ENCODE assay signal across 8 cellular contexts in the genomic region with DNA sequence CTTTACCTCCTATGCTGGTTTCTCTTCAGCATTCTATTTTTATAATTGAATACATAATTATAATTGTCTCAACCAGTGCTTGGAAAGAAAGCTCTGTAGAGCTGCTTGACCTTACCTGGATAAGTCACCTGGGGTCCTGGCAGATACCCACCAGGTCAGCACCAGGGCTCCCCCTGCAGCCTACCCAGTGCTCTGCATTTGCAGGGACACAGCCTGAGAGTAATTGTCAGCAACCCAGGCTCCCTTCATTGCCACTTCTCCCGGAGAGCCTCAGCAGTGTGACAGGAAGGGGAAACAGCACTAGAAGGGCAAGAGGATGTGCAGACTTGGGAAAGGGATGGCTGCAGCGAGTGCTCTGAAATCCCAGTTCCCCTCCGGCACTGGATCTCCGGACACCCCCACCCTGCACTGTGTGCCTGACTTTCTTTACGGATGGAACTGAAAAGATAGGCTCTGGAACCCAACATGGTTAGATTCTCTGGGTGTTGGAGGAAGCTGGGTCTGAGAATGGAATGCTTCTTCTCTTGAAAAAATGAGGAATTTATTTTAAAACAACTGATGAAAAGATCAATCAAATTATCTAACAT. TPM values are rescaled to one million over a fixed set of nuclear protein-coding genes. Genes with fewer than 3 reads are reported as not detected.
DNase-seq lines count a peak whose midpoint lies in the region; ATAC-seq and TF ChIP-seq lines count a peak whose summit lies in the region.

No MANE protein-coding gene starts in this region.

- no peaks in the 10 kb centered on the region for H3K36me3 ChIP-seq in smooth muscle cell (ENCODE audit: low read depth)

- H3K79me2 ChIP-seq in smooth muscle cell (ENCODE audit: low read depth), result no peaks in the 10 kb centered on the region

- peak; percentile 70 for DNase-seq in activated effector memory CD4-positive, alpha-beta T cell treated with anti-CD3 and anti-CD28 coated beads, Interleukin-2, amount 50 U/mL, for 16 hours
- no peak for DNase-seq in activated effector memory CD4-positive, alpha-beta T cell treated with Interleukin-2 at 50 U/mL for 16 hours
- DNase-seq in SK-N-DZ (ENCODE audit: low spot score), result peak; percentile 65
- DNase-seq in endothelial cell (ENCODE audit: low spot score), result peak; percentile 76
- DNase-seq in smooth muscle cell (lab: John Stamatoyannopoulos, UW; ENCODE audit: unreplicated experiment), result no peak
- DNase-seq in KG1 (lab: John Stamatoyannopoulos, UW), result no peak

- peaks cover 11% of the 10 kb centered on the region for H3K27me3 ChIP-seq in smooth muscle cell (ENCODE audit: low read depth)

- H3F3A ChIP-seq in smooth muscle cell (ENCODE audit: low read depth), result no peaks in the 10 kb centered on the region

- no peak overlapping the region for H3K9ac ChIP-seq in smooth muscle cell (ENCODE audit: low read depth)

- 22% methylated on average over 5 of the region's 5 CpGs for WGBS in smooth muscle cell (ENCODE audit: low lambda C conversion rate)

- H4K20me1 ChIP-seq in smooth muscle cell (ENCODE audit: low read depth), result no peaks in the 10 kb centered on the region

- H3K36me3 Mint-ChIP-seq in endothelial cell (ENCODE audit: low read depth, unreplicated experiment), result no peaks in the 10 kb centered on the region

- no peaks in the 10 kb centered on the region for H3K9me3 ChIP-seq in smooth muscle cell (replicated peaks; ENCODE audit: low read depth)

- no peak for TF ChIP-seq CTCF in endothelial cell (IDR thresholded peaks at IDR 0.05; ENCODE audit: unreplicated experiment)
- TF ChIP-seq CTCF in smooth muscle cell (IDR thresholded peaks at IDR 0.05; ENCODE audit: borderline replicate concordance, insufficient read depth, poor library complexity, severe bottlenecking), result peak; percentile 25

- H3K27ac ChIP-seq in smooth muscle cell (ENCODE audit: low read depth), result no peak overlapping the region

- peaks cover 26% of the 10 kb centered on the region for H3K4me1 Mint-ChIP-seq in endothelial cell (ENCODE audit: unreplicated experiment)

- peaks cover 7% of the 10 kb centered on the region for H3K27me3 Mint-ChIP-seq in endothelial cell (ENCODE audit: unreplicated experiment)

- H2AFZ ChIP-seq in smooth muscle cell (ENCODE audit: low read depth), result no peak overlapping the region

- no peak overlapping the region for H3K4me3 ChIP-seq in smooth muscle cell

- H3K4me3 Mint-ChIP-seq in endothelial cell (ENCODE audit: unreplicated experiment), result no peak overlapping the region

- peak overlapping the region; percentile 36 for H3K27ac Mint-ChIP-seq in endothelial cell (ENCODE audit: unreplicated experiment)

- no peak overlapping the region for H3K4me2 ChIP-seq in smooth muscle cell

- H3K4me1 ChIP-seq in smooth muscle cell (ENCODE audit: low read depth), result no peaks in the 10 kb centered on the region

- peak; percentile 70 for ATAC-seq in HG02870 (IDR thresholded peaks at IDR 0.05; ENCODE audit: unreplicated experiment)
- no peak for ATAC-seq in GM18517 (IDR thresholded peaks at IDR 0.05; ENCODE audit: unreplicated experiment)

- no peaks in the 10 kb centered on the region for H3K9me3 Mint-ChIP-seq in endothelial cell (ENCODE audit: unreplicated experiment)

RNA-seq across cellular contexts. Expression of a gene that starts 11.4 kb away (rescaled TPM):
- 2.6 and 4.1 TPM in 2 replicates for polyA plus RNA-seq in SK-N-DZ (2014; cell fraction: cytosol; rRNA removed)
- 3.5 and 9.6 TPM in 2 replicates for polyA plus RNA-seq in SK-N-DZ (2014; cell fraction: nucleus; rRNA removed)
- total RNA-seq in endothelial cell (ENCODE audit: unreplicated experiment) (0.33 TPM), smooth muscle cell (not detected in 2 replicates)
- polyA plus RNA-seq in smooth muscle cell, result not detected in 2 replicates

RNA-seq across cellular contexts. Expression of a gene that starts 22.6 kb away (rescaled TPM):
- polyA plus RNA-seq in SK-N-DZ (2014; cell fraction: cytosol; rRNA removed), result 135 and 158 TPM in 2 replicates
- 58.1 and 62.4 TPM in 2 replicates for polyA plus RNA-seq in SK-N-DZ (2014; cell fraction: nucleus; rRNA removed)
- 375 TPM for total RNA-seq in endothelial cell (ENCODE audit: unreplicated experiment)
- 129 and 187 TPM in 2 replicates for total RNA-seq in smooth muscle cell
- polyA plus RNA-seq in smooth muscle cell, result 134 and 136 TPM in 2 replicates

RNA-seq across cellular contexts. Expression of a gene that starts 35.8 kb away (rescaled TPM):
- polyA plus RNA-seq in SK-N-DZ (2014; cell fraction: cytosol; rRNA removed), result 0.73 and 2.5 TPM in 2 replicates
- polyA plus RNA-seq in SK-N-DZ (2014; cell fraction: nucleus; rRNA removed), result 1.5 and 3.9 TPM in 2 replicates
- 1.5 TPM for total RNA-seq in endothelial cell (ENCODE audit: unreplicated experiment)
- total RNA-seq in smooth muscle cell, result 0.94 and 4.0 TPM in 2 replicates
- 1.3 TPM in 1 of 2 replicates, not detected in the other for polyA plus RNA-seq in smooth muscle cell

RNA-seq across cellular contexts. Expression of a gene that starts 41.1 kb away (rescaled TPM):
- 404 and 543 TPM in 2 replicates for polyA plus RNA-seq in SK-N-DZ (2014; cell fraction: cytosol; rRNA removed)
- 280 and 367 TPM in 2 replicates for polyA plus RNA-seq in SK-N-DZ (2014; cell fraction: nucleus; rRNA removed)
- total RNA-seq in endothelial cell (ENCODE audit: unreplicated experiment), result 354 TPM
- total RNA-seq in smooth muscle cell, result 184 and 219 TPM in 2 replicates
- polyA plus RNA-seq in smooth muscle cell, result 196 and 236 TPM in 2 replicates

RNA-seq across cellular contexts. Expression of a gene that starts 44.0 kb away (rescaled TPM):
- polyA plus RNA-seq in SK-N-DZ (2014; cell fraction: cytosol; rRNA removed), result 8.1 and 8.5 TPM in 2 replicates
- polyA plus RNA-seq in SK-N-DZ (2014; cell fraction: nucleus; rRNA removed), result 5.4 and 6.6 TPM in 2 replicates
- total RNA-seq in endothelial cell (ENCODE audit: unreplicated experiment) (21.8 TPM), smooth muscle cell (14.2 and 17.1 TPM in 2 replicates)
- polyA plus RNA-seq in smooth muscle cell, result 15.6 and 20.3 TPM in 2 replicates

Comparison
In these comparisons a context has a peak if more than half of its experiments do, and no peak if none do; other contexts are left out.
1. DNase-seq: peak in activated effector memory CD4-positive, alpha-beta T cell treated with anti-CD3 and anti-CD28 coated beads, Interleukin-2, amount 50 U/mL, for 16 hours (single experiment), SK-N-DZ (single experiment) and endothelial cell (single experiment); none in activated effector memory CD4-positive, alpha-beta T cell treated with Interleukin-2 at 50 U/mL for 16 hours (single experiment), smooth muscle cell (single experiment) and KG1 (single experiment).